In the genomic region with DNA sequence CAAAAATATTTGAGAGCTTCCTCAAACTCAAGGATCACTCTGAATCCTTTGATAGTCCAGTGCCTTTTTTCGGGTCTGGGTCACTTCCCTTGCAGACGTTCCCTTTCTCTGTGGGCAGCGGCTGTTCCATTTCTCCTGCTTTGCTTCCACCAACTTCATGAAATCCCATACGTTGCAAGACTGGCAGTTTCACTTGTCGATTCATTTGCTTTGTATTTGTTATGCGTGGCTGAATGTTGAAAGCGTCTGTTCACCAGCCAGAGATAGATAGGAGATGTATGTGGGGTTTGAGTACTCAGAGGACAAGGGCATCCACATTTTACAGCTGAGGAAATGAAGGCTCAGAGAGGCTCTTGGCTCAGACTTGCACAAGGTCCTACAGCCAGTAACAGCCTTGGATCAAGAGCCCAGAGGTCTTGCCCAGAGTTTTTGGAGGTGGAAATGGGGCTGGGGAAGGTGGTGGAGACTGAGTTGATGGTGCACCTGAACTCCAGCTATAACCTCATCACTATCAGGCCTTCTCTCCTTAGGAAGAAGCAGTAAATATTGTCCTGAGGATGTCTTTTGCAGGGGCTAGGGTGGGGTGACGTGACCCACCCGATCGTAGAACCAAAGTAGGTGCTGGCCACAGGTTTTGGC, we compare ENCODE assay signal across 1 cellular context.
TF ChIP-seq lines count a peak whose summit lies in the region.

No MANE protein-coding gene starts in this region.

TF ChIP-seq in H1, 55 proteins besides CTCF, POLR2A, EP300 and RAD21:
- TF ChIP-seq, protein P1, sequence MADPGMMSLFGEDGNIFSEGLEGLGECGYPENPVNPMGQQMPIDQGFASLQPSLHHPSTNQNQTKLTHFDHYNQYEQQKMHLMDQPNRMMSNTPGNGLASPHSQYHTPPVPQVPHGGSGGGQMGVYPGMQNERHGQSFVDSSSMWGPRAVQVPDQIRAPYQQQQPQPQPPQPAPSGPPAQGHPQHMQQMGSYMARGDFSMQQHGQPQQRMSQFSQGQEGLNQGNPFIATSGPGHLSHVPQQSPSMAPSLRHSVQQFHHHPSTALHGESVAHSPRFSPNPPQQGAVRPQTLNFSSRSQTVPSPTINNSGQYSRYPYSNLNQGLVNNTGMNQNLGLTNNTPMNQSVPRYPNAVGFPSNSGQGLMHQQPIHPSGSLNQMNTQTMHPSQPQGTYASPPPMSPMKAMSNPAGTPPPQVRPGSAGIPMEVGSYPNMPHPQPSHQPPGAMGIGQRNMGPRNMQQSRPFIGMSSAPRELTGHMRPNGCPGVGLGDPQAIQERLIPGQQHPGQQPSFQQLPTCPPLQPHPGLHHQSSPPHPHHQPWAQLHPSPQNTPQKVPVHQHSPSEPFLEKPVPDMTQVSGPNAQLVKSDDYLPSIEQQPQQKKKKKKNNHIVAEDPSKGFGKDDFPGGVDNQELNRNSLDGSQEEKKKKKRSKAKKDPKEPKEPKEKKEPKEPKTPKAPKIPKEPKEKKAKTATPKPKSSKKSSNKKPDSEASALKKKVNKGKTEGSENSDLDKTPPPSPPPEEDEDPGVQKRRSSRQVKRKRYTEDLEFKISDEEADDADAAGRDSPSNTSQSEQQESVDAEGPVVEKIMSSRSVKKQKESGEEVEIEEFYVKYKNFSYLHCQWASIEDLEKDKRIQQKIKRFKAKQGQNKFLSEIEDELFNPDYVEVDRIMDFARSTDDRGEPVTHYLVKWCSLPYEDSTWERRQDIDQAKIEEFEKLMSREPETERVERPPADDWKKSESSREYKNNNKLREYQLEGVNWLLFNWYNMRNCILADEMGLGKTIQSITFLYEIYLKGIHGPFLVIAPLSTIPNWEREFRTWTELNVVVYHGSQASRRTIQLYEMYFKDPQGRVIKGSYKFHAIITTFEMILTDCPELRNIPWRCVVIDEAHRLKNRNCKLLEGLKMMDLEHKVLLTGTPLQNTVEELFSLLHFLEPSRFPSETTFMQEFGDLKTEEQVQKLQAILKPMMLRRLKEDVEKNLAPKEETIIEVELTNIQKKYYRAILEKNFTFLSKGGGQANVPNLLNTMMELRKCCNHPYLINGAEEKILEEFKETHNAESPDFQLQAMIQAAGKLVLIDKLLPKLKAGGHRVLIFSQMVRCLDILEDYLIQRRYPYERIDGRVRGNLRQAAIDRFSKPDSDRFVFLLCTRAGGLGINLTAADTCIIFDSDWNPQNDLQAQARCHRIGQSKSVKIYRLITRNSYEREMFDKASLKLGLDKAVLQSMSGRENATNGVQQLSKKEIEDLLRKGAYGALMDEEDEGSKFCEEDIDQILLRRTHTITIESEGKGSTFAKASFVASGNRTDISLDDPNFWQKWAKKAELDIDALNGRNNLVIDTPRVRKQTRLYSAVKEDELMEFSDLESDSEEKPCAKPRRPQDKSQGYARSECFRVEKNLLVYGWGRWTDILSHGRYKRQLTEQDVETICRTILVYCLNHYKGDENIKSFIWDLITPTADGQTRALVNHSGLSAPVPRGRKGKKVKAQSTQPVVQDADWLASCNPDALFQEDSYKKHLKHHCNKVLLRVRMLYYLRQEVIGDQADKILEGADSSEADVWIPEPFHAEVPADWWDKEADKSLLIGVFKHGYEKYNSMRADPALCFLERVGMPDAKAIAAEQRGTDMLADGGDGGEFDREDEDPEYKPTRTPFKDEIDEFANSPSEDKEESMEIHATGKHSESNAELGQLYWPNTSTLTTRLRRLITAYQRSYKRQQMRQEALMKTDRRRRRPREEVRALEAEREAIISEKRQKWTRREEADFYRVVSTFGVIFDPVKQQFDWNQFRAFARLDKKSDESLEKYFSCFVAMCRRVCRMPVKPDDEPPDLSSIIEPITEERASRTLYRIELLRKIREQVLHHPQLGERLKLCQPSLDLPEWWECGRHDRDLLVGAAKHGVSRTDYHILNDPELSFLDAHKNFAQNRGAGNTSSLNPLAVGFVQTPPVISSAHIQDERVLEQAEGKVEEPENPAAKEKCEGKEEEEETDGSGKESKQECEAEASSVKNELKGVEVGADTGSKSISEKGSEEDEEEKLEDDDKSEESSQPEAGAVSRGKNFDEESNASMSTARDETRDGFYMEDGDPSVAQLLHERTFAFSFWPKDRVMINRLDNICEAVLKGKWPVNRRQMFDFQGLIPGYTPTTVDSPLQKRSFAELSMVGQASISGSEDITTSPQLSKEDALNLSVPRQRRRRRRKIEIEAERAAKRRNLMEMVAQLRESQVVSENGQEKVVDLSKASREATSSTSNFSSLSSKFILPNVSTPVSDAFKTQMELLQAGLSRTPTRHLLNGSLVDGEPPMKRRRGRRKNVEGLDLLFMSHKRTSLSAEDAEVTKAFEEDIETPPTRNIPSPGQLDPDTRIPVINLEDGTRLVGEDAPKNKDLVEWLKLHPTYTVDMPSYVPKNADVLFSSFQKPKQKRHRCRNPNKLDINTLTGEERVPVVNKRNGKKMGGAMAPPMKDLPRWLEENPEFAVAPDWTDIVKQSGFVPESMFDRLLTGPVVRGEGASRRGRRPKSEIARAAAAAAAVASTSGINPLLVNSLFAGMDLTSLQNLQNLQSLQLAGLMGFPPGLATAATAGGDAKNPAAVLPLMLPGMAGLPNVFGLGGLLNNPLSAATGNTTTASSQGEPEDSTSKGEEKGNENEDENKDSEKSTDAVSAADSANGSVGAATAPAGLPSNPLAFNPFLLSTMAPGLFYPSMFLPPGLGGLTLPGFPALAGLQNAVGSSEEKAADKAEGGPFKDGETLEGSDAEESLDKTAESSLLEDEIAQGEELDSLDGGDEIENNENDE (IDR thresholded peaks at IDR 0.05; ENCODE audit: insufficient replicate concordance, low read length) = no peak
- TF ChIP-seq TAF7 (optimal IDR thresholded peaks at IDR 0.05; ENCODE audit: borderline replicate concordance, low read depth, low read length) (no peak), TBP (IDR thresholded peaks at IDR 0.05; ENCODE audit: low read depth, low read length) (no peak), SUZ12 (IDR thresholded peaks at IDR 0.05; ENCODE audit: low read length) (no peak), SIRT6 (IDR thresholded peaks at IDR 0.05; ENCODE audit: low read length) (no peak), RNF2 (IDR thresholded peaks at IDR 0.05; ENCODE audit: borderline replicate concordance, low read depth, low read length, missing control alignments, poor library complexity, severe bottlenecking) (no peak), ZNF274 (IDR thresholded peaks at IDR 0.05; ENCODE audit: borderline replicate concordance, extremely low read depth, low read length) (no peak), NRF1 (IDR thresholded peaks at IDR 0.05; ENCODE audit: low read depth, low read length) (no peak), SP1 (IDR thresholded peaks at IDR 0.05; ENCODE audit: low read depth, low read length) (no peak), BCL11A (IDR thresholded peaks at IDR 0.05; ENCODE audit: low read depth in 2 of 2, low read length in 2 of 2) (no peak), POLR2AphosphoS5 (IDR thresholded peaks at IDR 0.05; ENCODE audit: low read depth, low read length) (no peak), MAFK (IDR thresholded peaks at IDR 0.05; ENCODE audit: low read depth, low read length) (no peak)
- TF ChIP-seq, protein P2, sequence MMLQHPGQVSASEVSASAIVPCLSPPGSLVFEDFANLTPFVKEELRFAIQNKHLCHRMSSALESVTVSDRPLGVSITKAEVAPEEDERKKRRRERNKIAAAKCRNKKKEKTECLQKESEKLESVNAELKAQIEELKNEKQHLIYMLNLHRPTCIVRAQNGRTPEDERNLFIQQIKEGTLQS (IDR thresholded peaks at IDR 0.05; ENCODE audit: insufficient read depth, low read depth, low read length) = no peak
